25 cellular contexts compared by ENCODE assay signal in the genomic region with DNA sequence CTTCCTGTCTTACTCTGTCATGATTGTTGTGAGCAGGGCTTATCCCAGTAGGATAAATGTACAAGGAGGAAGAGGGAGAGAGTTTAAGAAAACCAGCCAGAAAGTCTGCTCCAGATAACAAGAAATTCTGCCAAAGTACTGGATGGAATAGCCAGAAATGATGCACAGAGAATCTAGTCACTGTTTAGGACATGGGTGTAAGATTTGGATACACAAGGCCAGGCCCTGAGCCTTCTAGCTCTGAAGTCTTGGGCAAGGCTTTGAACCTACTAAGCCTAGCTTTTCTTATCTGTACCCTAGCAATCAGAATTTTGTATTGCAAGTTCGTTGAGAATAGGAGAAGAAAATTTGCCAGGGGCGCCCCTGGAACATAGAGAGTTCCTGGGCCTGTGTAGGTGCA.
"Had no signal": no experiment of that assay in that cellular context is flagged by ENCODE, and none has a peak within 500 bp of the region (broad histone marks: within the 10 kb centered on the region; RNA-seq: fewer than 3 reads in every experiment).

No MANE protein-coding gene starts in this region.

- H3K36me3 ChIP-seq: gastrocnemius medialis, heart right ventricle, neutrophil, spleen, thoracic aorta, tibial nerve, upper lobe of left lung had no signal

- H2AFZ ChIP-seq: parathyroid adenoma had no signal

- H3K9ac ChIP-seq: parathyroid adenoma had no signal

- H3K4me3 ChIP-seq: gastrocnemius medialis, heart right ventricle, skin epidermis, spleen, thoracic aorta, tibial nerve, upper lobe of left lung had no signal

- H3K27me3 ChIP-seq: gastrocnemius medialis, heart right ventricle, neutrophil, spleen, tibial nerve, upper lobe of left lung had no signal

- H3K27ac ChIP-seq: gastrocnemius medialis, neutrophil, parathyroid adenoma, skin epidermis, spleen, thoracic aorta, tibial nerve, upper lobe of left lung had no signal

- H3K9me3 ChIP-seq: gastrocnemius medialis, heart right ventricle, neutrophil, spleen, thoracic aorta, tibial nerve, upper lobe of left lung had no signal

- FAIRE-seq: endometrium, urothelium cell line had no signal

- DNase-seq: caudate nucleus; cerebellar nuclear complex; cortex of kidney; effector memory CD8-positive, alpha-beta T cell; foreskin fibroblast; gastrocnemius medialis; heart right ventricle; hippocampal formation; immature natural killer cell; islet precursor cell; kidney glomerular epithelial cell; natural killer cell; spleen; stimulated activated CD4-positive, alpha-beta T cell treated with anti-CD3 and anti-CD28 coated beads, Interleukin-4, amount 100 ng/mL, for 4 hours; stimulated activated naive CD8-positive, alpha-beta T cell treated with anti-CD3 and anti-CD28 coated beads, Interleukin-15, Interleukin-2, amounts not matched to agents 100 U/mL and 50 U/mL, for 24 hours; upper lobe of left lung had no signal

- ATAC-seq: effector memory CD8-positive, alpha-beta T cell; esophagus mucosa; gastrocnemius medialis; natural killer cell; stimulated activated memory B cell treated with anti-CD40 and anti-IgM and Interleukin-4, amounts not matched to agents 10 μg/mL and 1 μg/mL and 100 μg/mL, for 72 hours; stimulated activated naive CD8-positive, alpha-beta T cell treated with anti-CD3 and anti-CD28 coated beads, Interleukin-15, Interleukin-2, amounts not matched to agents 100 U/mL and 50 U/mL, for 24 hours had no signal

- H3K4me1 ChIP-seq: tibial nerve, upper lobe of left lung had no signal
